Comparison of ENCODE assay signal across 22 cellular contexts in genomic region chr1:25026304-25026703, GRCh38.
"Had no signal": no experiment of that assay in that cellular context is flagged by ENCODE, and none has a peak within 500 bp of the region (broad histone marks: within the 10 kb centered on the region; RNA-seq: fewer than 3 reads in every experiment).

No MANE protein-coding gene starts in this region.

- H3K9me3 Mint-ChIP-seq: activated naive CD8-positive, alpha-beta T cell treated with anti-CD3 and anti-CD28 coated beads, Interleukin-2, amount 10 ng/mL, durations not matched to agents 7 days and 5 days; endodermal cell; nephron progenitor cell; T-helper 1 cell treated with Interleukin-12 subunit alpha and Interleukin-12 subunit beta and Interleukin-4 antibody, amounts not matched to agents 30 μg/mL and 1 μg/mL, for 36 hours had no signal

- FAIRE-seq: colon, keratinocyte had no signal

- H3K27me3 Mint-ChIP-seq: activated naive CD8-positive, alpha-beta T cell treated with anti-CD3 and anti-CD28 coated beads, Interleukin-2, amount 10 ng/mL, durations not matched to agents 7 days and 5 days had no signal

- H3K36me3 ChIP-seq: left lung, spleen, tibial nerve, uterus, WERI-Rb-1 had no signal

- H3K4me3 ChIP-seq: left lung, spleen, tibial nerve, uterus had no signal

- H3K4me1 ChIP-seq: uterus had no signal

- DNase-seq: activated CD8-positive, alpha-beta memory T cell treated with anti-CD3 and anti-CD28 coated beads, Interleukin-2, amount 50 U/mL, for 48 hours; activated naive CD8-positive, alpha-beta T cell treated with anti-CD3 and anti-CD28 coated beads, Interleukin-2, amount 10 ng/mL, durations not matched to agents 7 days and 5 days; caudate nucleus; endodermal cell; foreskin melanocyte; hypothalamus; mammary epithelial cell; nephron progenitor cell; occipital lobe; retina; spleen; stimulated activated CD4-positive, alpha-beta T cell treated with anti-CD3 and anti-CD28 coated beads, Interleukin-4, amount 100 ng/mL, for 4 hours; stimulated activated naive CD4-positive, alpha-beta T cell; uterus; WERI-Rb-1 had no signal

- H3K36me3 Mint-ChIP-seq: activated naive CD8-positive, alpha-beta T cell treated with anti-CD3 and anti-CD28 coated beads, Interleukin-2, amount 10 ng/mL, durations not matched to agents 7 days and 5 days; brain had no signal

- H3K27ac ChIP-seq: epithelial cell of prostate, left lung, tibial nerve, uterus, WERI-Rb-1 had no signal

- ATAC-seq: left lung had no signal

- H3K4me3 Mint-ChIP-seq: activated naive CD8-positive, alpha-beta T cell treated with anti-CD3 and anti-CD28 coated beads, Interleukin-2, amount 10 ng/mL, durations not matched to agents 7 days and 5 days; brain; endodermal cell; nephron progenitor cell; T-helper 1 cell treated with Interleukin-12 subunit alpha and Interleukin-12 subunit beta and Interleukin-4 antibody, amounts not matched to agents 30 μg/mL and 1 μg/mL, for 36 hours had no signal

- H3K27me3 ChIP-seq: uterus had no signal

- H3K27ac Mint-ChIP-seq: endodermal cell, nephron progenitor cell had no signal
